ENCODE assay signal across 14 cellular contexts in the genomic region with DNA sequence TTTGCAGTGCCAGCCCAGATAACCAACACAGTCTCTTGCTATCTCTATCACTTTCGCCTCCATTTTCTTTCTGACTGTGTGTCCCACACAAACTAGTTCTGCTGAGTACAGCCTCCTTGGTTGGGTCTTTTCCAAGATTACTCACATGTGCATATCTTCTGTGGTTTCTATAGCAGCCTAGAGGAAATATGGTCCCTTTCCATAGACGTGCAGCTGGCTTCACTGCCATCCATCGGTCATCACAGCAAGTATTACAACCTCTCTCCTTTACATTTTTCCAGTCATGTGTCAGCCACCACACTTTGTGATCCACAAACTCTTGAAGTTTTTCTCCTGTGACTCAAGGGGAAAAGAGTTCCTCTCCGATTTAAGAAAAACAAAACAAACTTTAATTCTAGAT.
DNase-seq lines count a peak whose midpoint lies in the region; ATAC-seq and TF ChIP-seq lines count a peak whose summit lies in the region.
"Had no signal": no experiment of that assay in that cellular context is flagged by ENCODE, and none has a peak within 500 bp of the region (broad histone marks: within the 10 kb centered on the region; RNA-seq: fewer than 3 reads in every experiment).

No MANE protein-coding gene starts in this region.

- H3K36me3 ChIP-seq in GM23248 (ENCODE audit: low read depth) = no peaks in the 10 kb centered on the region
- no peaks in the 10 kb centered on the region for H3K36me3 ChIP-seq in spleen
- H3K36me3 ChIP-seq: gastroesophageal sphincter, thoracic aorta had no signal

- H3K79me2 ChIP-seq in GM23248 (ENCODE audit: insufficient read depth) = no peaks in the 10 kb centered on the region

- ATAC-seq in SK-N-SH treated with all-trans-retinoic acid at 6 μM for 48 hours = peak; percentile 81
- no peak for ATAC-seq in natural killer cell treated with Interleukin-12 subunit alpha and Interleukin-12 subunit beta and Interleukin-15 and Interleukin-18, amount 100 ng/mL, for 72 hours
- no peak for ATAC-seq in HG03378 (IDR thresholded peaks at IDR 0.05; ENCODE audit: unreplicated experiment)
- ATAC-seq: gastroesophageal sphincter had no signal

- no peaks in the 10 kb centered on the region for H4K20me1 ChIP-seq in GM23248 (ENCODE audit: insufficient read depth)

- TF ChIP-seq CTCF in fibroblast of pulmonary artery (IDR thresholded peaks at IDR 0.05; ENCODE audit: low read length, missing control alignments) (peak; percentile 29), spleen (IDR thresholded peaks at IDR 0.05 in 8 of 11, conservative IDR thresholded peaks at IDR 0.05 in 3 of 11) (no peak), mesothelial cell of epicardium (IDR thresholded peaks at IDR 0.05; ENCODE audit: unreplicated experiment) (no peak)

- no peaks in the 10 kb centered on the region for H3K4me1 Mint-ChIP-seq in natural killer cell treated with Interleukin-12 subunit alpha and Interleukin-12 subunit beta and Interleukin-15 and Interleukin-18, amount 100 ng/mL, for 72 hours (ENCODE audit: low read depth in 2 of 2)
- no peaks in the 10 kb centered on the region for H3K4me1 Mint-ChIP-seq in mesothelial cell of epicardium

- H3K9me2 ChIP-seq in GM23248 (ENCODE audit: insufficient read depth) = no peaks in the 10 kb centered on the region; the same call in 1 of the 2 replicates

- H3K9me3 Mint-ChIP-seq in natural killer cell treated with Interleukin-12 subunit alpha and Interleukin-12 subunit beta and Interleukin-15 and Interleukin-18, amount 100 ng/mL, for 72 hours = peaks cover 18% of the 10 kb centered on the region
- H3K9me3 Mint-ChIP-seq in mesothelial cell of epicardium = peaks cover 11% of the 10 kb centered on the region

- no peaks in the 10 kb centered on the region for H3K27me3 Mint-ChIP-seq in natural killer cell treated with Interleukin-12 subunit alpha and Interleukin-12 subunit beta and Interleukin-15 and Interleukin-18, amount 100 ng/mL, for 72 hours
- H3K27me3 Mint-ChIP-seq in mesothelial cell of epicardium (ENCODE audit: low read depth) = no peaks in the 10 kb centered on the region

- TF ChIP-seq POLR2A in spleen (IDR thresholded peaks at IDR 0.05) = no peak

- peak overlapping the region; percentile 60 for H3K4me2 ChIP-seq in GM23248 (ENCODE audit: unreplicated experiment)

- WGBS in GM23248 (ENCODE audit: low coverage in 1 of 2, low lambda C conversion rate in 2 of 2, missing lambda C conversion rate in 2 of 2), 2 experiments = 9% methylated on average over 4 of the region's 4 CpGs
- 74 to 91% (median 77%) methylated on average over 4 of the region's 4 CpGs for WGBS in spleen, 5 donors

- H3K36me3 Mint-ChIP-seq in natural killer cell treated with Interleukin-12 subunit alpha and Interleukin-12 subunit beta and Interleukin-15 and Interleukin-18, amount 100 ng/mL, for 72 hours = peaks cover 11% of the 10 kb centered on the region
- no peaks in the 10 kb centered on the region for H3K36me3 Mint-ChIP-seq in mesothelial cell of epicardium

- in situ Hi-C loops in GM23248 (cut with MboI) = no loop called here

- peaks cover 10% of the 10 kb centered on the region; the same call in 1 of the 2 replicates for H3F3A ChIP-seq in GM23248 (ENCODE audit: insufficient read depth)

- intact Hi-C loops in spleen (cut with DNase I; ENCODE audit: low total_unique reads) = no loop called here

- H3K9ac ChIP-seq in GM23248 = peak overlapping the region; percentile 40

- H3K4me1 ChIP-seq in GM23248 (ENCODE audit: insufficient read depth) (peaks cover 22% of the 10 kb centered on the region), spleen (no peaks in the 10 kb centered on the region)

- H3K9me3 ChIP-seq in GM23248 (ENCODE audit: low read depth) (no peaks in the 10 kb centered on the region), spleen (peaks cover 0 to 9% (median 3%) of the 10 kb centered on the region in 8 donors)
- H3K9me3 ChIP-seq: gastroesophageal sphincter, thoracic aorta had no signal

- H3K27ac ChIP-seq in GM23248 (peak overlapping the region; percentile 82), spleen (no peak overlapping the region)
- H3K27ac ChIP-seq: gastroesophageal sphincter, thoracic aorta had no signal

- H3K27ac Mint-ChIP-seq in natural killer cell treated with Interleukin-12 subunit alpha and Interleukin-12 subunit beta and Interleukin-15 and Interleukin-18, amount 100 ng/mL, for 72 hours = no peak overlapping the region
- H3K27ac Mint-ChIP-seq in mesothelial cell of epicardium = no peak overlapping the region

- H3K4me3 Mint-ChIP-seq in natural killer cell treated with Interleukin-12 subunit alpha and Interleukin-12 subunit beta and Interleukin-15 and Interleukin-18, amount 100 ng/mL, for 72 hours = no peak overlapping the region
- no peak overlapping the region for H3K4me3 Mint-ChIP-seq in mesothelial cell of epicardium

- H3K4me3 ChIP-seq in GM23248 = peak overlapping the region; percentile 36
- no peak overlapping the region for H3K4me3 ChIP-seq in fibroblast of pulmonary artery (replicated peaks; ENCODE audit: low read depth, low read length)
- no peak overlapping the region for H3K4me3 ChIP-seq in skeletal muscle cell (ENCODE audit: low read depth, low read length)
- H3K4me3 ChIP-seq in spleen = no peak overlapping the region
- H3K4me3 ChIP-seq: gastroesophageal sphincter, thoracic aorta had no signal

- H3K27me3 ChIP-seq in GM23248 (replicated peaks; ENCODE audit: insufficient read depth) = no peaks in the 10 kb centered on the region
- no peaks in the 10 kb centered on the region for H3K27me3 ChIP-seq in spleen (replicated peaks in 1 of 7)
- H3K27me3 ChIP-seq: gastroesophageal sphincter had no signal

- peak overlapping the region; percentile 90 for H2AFZ ChIP-seq in GM23248

- DNase-seq in GM23248 (peak; percentile 98), fibroblast of pulmonary artery (ENCODE audit: low read depth) (peak; percentile 95), skeletal muscle cell (ENCODE audit: low read depth) (peak; percentile 95), spleen (no peak), mesothelial cell of epicardium (ENCODE audit: low spot score in 2 of 2, unreplicated experiment in 2 of 2) (no peak)
- DNase-seq in natural killer cell treated with Interleukin-12 subunit alpha and Interleukin-12 subunit beta and Interleukin-15 and Interleukin-18, amount 100 ng/mL, for 72 hours (ENCODE audit: low spot score) = no peak
- DNase-seq: activated naive CD4-positive, alpha-beta T cell treated with anti-CD3 and anti-CD28 coated beads, Interleukin-2, amount 50 U/mL, for 16 hours; COR-L47; NCI-H446; RPMI8226 had no signal

TF ChIP-seq in SK-N-SH treated with all-trans-retinoic acid at 6 μM for 48 hours, 23 proteins besides CTCF, POLR2A, EP300 and RAD21 (continues in another document):
- TF ChIP-seq PPARA (CRISPR knock-in tag; IDR thresholded peaks at IDR 0.05; ENCODE audit: borderline replicate concordance) = no peak
- no peak for TF ChIP-seq GLIS3 (CRISPR knock-in tag; IDR thresholded peaks at IDR 0.05)
- TF ChIP-seq, protein P1, sequence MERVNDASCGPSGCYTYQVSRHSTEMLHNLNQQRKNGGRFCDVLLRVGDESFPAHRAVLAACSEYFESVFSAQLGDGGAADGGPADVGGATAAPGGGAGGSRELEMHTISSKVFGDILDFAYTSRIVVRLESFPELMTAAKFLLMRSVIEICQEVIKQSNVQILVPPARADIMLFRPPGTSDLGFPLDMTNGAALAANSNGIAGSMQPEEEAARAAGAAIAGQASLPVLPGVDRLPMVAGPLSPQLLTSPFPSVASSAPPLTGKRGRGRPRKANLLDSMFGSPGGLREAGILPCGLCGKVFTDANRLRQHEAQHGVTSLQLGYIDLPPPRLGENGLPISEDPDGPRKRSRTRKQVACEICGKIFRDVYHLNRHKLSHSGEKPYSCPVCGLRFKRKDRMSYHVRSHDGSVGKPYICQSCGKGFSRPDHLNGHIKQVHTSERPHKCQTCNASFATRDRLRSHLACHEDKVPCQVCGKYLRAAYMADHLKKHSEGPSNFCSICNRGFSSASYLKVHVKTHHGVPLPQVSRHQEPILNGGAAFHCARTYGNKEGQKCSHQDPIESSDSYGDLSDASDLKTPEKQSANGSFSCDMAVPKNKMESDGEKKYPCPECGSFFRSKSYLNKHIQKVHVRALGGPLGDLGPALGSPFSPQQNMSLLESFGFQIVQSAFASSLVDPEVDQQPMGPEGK (CRISPR knock-in tag; IDR thresholded peaks at IDR 0.05; ENCODE audit: borderline replicate concordance) = no peak
- no peak for TF ChIP-seq ISL1 (CRISPR knock-in tag; IDR thresholded peaks at IDR 0.05)
- TF ChIP-seq, protein P2, sequence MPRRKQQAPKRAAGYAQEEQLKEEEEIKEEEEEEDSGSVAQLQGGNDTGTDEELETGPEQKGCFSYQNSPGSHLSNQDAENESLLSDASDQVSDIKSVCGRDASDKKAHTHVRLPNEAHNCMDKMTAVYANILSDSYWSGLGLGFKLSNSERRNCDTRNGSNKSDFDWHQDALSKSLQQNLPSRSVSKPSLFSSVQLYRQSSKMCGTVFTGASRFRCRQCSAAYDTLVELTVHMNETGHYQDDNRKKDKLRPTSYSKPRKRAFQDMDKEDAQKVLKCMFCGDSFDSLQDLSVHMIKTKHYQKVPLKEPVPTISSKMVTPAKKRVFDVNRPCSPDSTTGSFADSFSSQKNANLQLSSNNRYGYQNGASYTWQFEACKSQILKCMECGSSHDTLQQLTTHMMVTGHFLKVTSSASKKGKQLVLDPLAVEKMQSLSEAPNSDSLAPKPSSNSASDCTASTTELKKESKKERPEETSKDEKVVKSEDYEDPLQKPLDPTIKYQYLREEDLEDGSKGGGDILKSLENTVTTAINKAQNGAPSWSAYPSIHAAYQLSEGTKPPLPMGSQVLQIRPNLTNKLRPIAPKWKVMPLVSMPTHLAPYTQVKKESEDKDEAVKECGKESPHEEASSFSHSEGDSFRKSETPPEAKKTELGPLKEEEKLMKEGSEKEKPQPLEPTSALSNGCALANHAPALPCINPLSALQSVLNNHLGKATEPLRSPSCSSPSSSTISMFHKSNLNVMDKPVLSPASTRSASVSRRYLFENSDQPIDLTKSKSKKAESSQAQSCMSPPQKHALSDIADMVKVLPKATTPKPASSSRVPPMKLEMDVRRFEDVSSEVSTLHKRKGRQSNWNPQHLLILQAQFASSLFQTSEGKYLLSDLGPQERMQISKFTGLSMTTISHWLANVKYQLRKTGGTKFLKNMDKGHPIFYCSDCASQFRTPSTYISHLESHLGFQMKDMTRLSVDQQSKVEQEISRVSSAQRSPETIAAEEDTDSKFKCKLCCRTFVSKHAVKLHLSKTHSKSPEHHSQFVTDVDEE (CRISPR knock-in tag; IDR thresholded peaks at IDR 0.05) = no peak
- TF ChIP-seq, protein P3, sequence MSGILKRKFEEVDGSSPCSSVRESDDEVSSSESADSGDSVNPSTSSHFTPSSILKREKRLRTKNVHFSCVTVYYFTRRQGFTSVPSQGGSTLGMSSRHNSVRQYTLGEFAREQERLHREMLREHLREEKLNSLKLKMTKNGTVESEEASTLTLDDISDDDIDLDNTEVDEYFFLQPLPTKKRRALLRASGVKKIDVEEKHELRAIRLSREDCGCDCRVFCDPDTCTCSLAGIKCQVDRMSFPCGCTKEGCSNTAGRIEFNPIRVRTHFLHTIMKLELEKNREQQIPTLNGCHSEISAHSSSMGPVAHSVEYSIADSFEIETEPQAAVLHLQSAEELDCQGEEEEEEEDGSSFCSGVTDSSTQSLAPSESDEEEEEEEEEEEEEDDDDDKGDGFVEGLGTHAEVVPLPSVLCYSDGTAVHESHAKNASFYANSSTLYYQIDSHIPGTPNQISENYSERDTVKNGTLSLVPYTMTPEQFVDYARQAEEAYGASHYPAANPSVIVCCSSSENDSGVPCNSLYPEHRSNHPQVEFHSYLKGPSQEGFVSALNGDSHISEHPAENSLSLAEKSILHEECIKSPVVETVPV (CRISPR knock-in tag; IDR thresholded peaks at IDR 0.05) = no peak

Comparison
In these comparisons a context has a peak if more than half of its experiments do, and no peak if none do; other contexts are left out.
1. DNase-seq: peak in GM23248 (single experiment), fibroblast of pulmonary artery (single experiment) and skeletal muscle cell (single experiment); none in spleen (single experiment), natural killer cell treated with Interleukin-12 subunit alpha and Interleukin-12 subunit beta and Interleukin-15 and Interleukin-18, amount 100 ng/mL, for 72 hours (single experiment) and mesothelial cell of epicardium (0 of 2).